Comparison of ENCODE assay signal across 33 cellular contexts in genomic region chr1:36027766-36028165, GRCh38. TPM values are rescaled to one million over a fixed set of nuclear protein-coding genes. Genes with fewer than 3 reads are reported as not detected.
"Had no signal": no experiment of that assay in that cellular context is flagged by ENCODE, and none has a peak within 500 bp of the region (broad histone marks: within the 10 kb centered on the region; RNA-seq: fewer than 3 reads in every experiment).

No MANE protein-coding gene starts in this region.

- H3K9me3 Mint-ChIP-seq: activated CD4-positive, alpha-beta T cell treated with anti-CD3 and anti-CD28 coated beads, Interleukin-2, amount 10 ng/mL, durations not matched to agents 24 days and 14 days; central memory CD8-positive, alpha-beta T cell; dendritic cell treated with granulocyte-macrophage colony-stimulating factor and Interleukin-4, amounts not matched to agents 40 ng/mL and 50 ng/mL, for 4 days had no signal

- DNase-seq: activated CD4-positive, alpha-beta memory T cell treated with anti-CD3 and anti-CD28 coated beads for 36 hours; activated CD4-positive, alpha-beta T cell treated with anti-CD3 and anti-CD28 coated beads for 36 hours; activated CD4-positive, alpha-beta T cell treated with anti-CD3 and anti-CD28 coated beads, Interleukin-2, amount 10 ng/mL, durations not matched to agents 24 days and 14 days; activated CD4-positive, CD25-positive, alpha-beta regulatory T cell; activated CD4-positive, CD25-positive, alpha-beta regulatory T cell treated with anti-CD3 and anti-CD28 coated beads, Interleukin-2, amount 50 U/mL, for 72 hours; activated CD8-positive, alpha-beta memory T cell treated with anti-CD3 and anti-CD28 coated beads, Interleukin-2, amount 10 ng/mL, durations not matched to agents 7 days and 5 days; activated CD8-positive, alpha-beta memory T cell treated with anti-CD3 and anti-CD28 coated beads, Interleukin-2, amount 50 U/mL, for 4 hours; activated CD8-positive, alpha-beta T cell treated with anti-CD3 and anti-CD28 coated beads, Interleukin-2, amount 10 ng/mL, durations not matched to agents 7 days and 5 days; activated gamma-delta T cell; activated naive CD4-positive, alpha-beta T cell; activated naive CD4-positive, alpha-beta T cell treated with anti-CD3 and anti-CD28 coated beads, Interleukin-2, amount 10 ng/mL, durations not matched to agents 7 days and 5 days; activated naive CD8-positive, alpha-beta T cell treated with anti-CD3 and anti-CD28 coated beads, Interleukin-2, amount 10 ng/mL, durations not matched to agents 7 days and 5 days; activated T-cell treated with anti-CD3 and anti-CD28 coated beads, Interleukin-2, amount 50 U/mL, for 1 hour; activated T-cell treated with anti-CD3 and anti-CD28 coated beads, Interleukin-2, amount 50 U/mL, for 72 hours; dorsolateral prefrontal cortex; effector memory CD4-positive, alpha-beta T cell; endodermal cell; erythroblast; esophagus squamous epithelium; foreskin melanocyte; heart right ventricle; T-helper 2 cell had no signal

- H3K4me3 ChIP-seq: ascending aorta, breast epithelium, coronary artery, dorsolateral prefrontal cortex, esophagus squamous epithelium, gastroesophageal sphincter, heart right ventricle had no signal

- ATAC-seq: activated CD4-positive, alpha-beta T cell treated with anti-CD3 and anti-CD28 coated beads for 36 hours; activated CD8-positive, alpha-beta memory T cell treated with anti-CD3 and anti-CD28 coated beads, Interleukin-2, amount 10 ng/mL, durations not matched to agents 7 days and 5 days; activated CD8-positive, alpha-beta T cell treated with anti-CD3 and anti-CD28 coated beads, Interleukin-2, amount 10 ng/mL, durations not matched to agents 7 days and 5 days; activated naive CD4-positive, alpha-beta T cell treated with anti-CD3 and anti-CD28 coated beads, Interleukin-2, amount 50 U/mL, for 72 hours; activated T-cell treated with anti-CD3 and anti-CD28 coated beads, Interleukin-2, amount 50 U/mL, for 72 hours; gastroesophageal sphincter; heart right ventricle had no signal

- H3K27ac Mint-ChIP-seq: activated CD4-positive, alpha-beta memory T cell treated with anti-CD3 and anti-CD28 coated beads for 36 hours; activated CD4-positive, alpha-beta T cell treated with anti-CD3 and anti-CD28 coated beads for 36 hours; activated CD4-positive, alpha-beta T cell treated with anti-CD3 and anti-CD28 coated beads, Interleukin-2, amount 10 ng/mL, durations not matched to agents 24 days and 14 days; activated CD8-positive, alpha-beta memory T cell treated with anti-CD3 and anti-CD28 coated beads, Interleukin-2, amount 10 ng/mL, durations not matched to agents 7 days and 5 days; activated CD8-positive, alpha-beta T cell treated with anti-CD3 and anti-CD28 coated beads, Interleukin-2, amount 10 ng/mL, durations not matched to agents 7 days and 5 days; activated naive CD4-positive, alpha-beta T cell treated with anti-CD3 and anti-CD28 coated beads, Interleukin-2, amount 10 ng/mL, durations not matched to agents 7 days and 5 days; activated naive CD4-positive, alpha-beta T cell treated with anti-CD3 and anti-CD28 coated beads, Interleukin-2, amount 50 U/mL, for 72 hours; activated naive CD8-positive, alpha-beta T cell treated with anti-CD3 and anti-CD28 coated beads, Interleukin-2, amount 10 ng/mL, durations not matched to agents 7 days and 5 days; activated T-cell treated with anti-CD3 and anti-CD28 coated beads, Interleukin-2, amount 50 U/mL, for 72 hours; brain; dendritic cell treated with granulocyte-macrophage colony-stimulating factor and Interleukin-4, amounts not matched to agents 40 ng/mL and 50 ng/mL, for 4 days; endodermal cell had no signal

- H3K9me3 ChIP-seq: ascending aorta, breast epithelium, esophagus squamous epithelium had no signal

- H3K27ac ChIP-seq: ascending aorta, breast epithelium, coronary artery, dorsolateral prefrontal cortex, esophagus squamous epithelium, gastroesophageal sphincter, heart right ventricle had no signal

- H3K4me1 Mint-ChIP-seq: brain; central memory CD8-positive, alpha-beta T cell; endodermal cell had no signal

- H3K36me3 ChIP-seq: breast epithelium had no signal

- H3K4me1 ChIP-seq: ascending aorta, breast epithelium, heart right ventricle had no signal

- H3K27me3 Mint-ChIP-seq: activated CD4-positive, alpha-beta memory T cell treated with anti-CD3 and anti-CD28 coated beads for 36 hours; activated CD4-positive, alpha-beta T cell treated with anti-CD3 and anti-CD28 coated beads for 36 hours; activated CD4-positive, alpha-beta T cell treated with anti-CD3 and anti-CD28 coated beads, Interleukin-2, amount 10 ng/mL, durations not matched to agents 24 days and 14 days; activated CD8-positive, alpha-beta memory T cell treated with anti-CD3 and anti-CD28 coated beads, Interleukin-2, amount 10 ng/mL, durations not matched to agents 7 days and 5 days; activated naive CD4-positive, alpha-beta T cell treated with anti-CD3 and anti-CD28 coated beads, Interleukin-2, amount 10 ng/mL, durations not matched to agents 7 days and 5 days; activated naive CD8-positive, alpha-beta T cell treated with anti-CD3 and anti-CD28 coated beads, Interleukin-2, amount 10 ng/mL, durations not matched to agents 7 days and 5 days; brain; central memory CD8-positive, alpha-beta T cell; dendritic cell treated with granulocyte-macrophage colony-stimulating factor and Interleukin-4, amounts not matched to agents 40 ng/mL and 50 ng/mL, for 4 days had no signal

- H3K4me3 Mint-ChIP-seq: activated CD4-positive, alpha-beta memory T cell treated with anti-CD3 and anti-CD28 coated beads for 36 hours; activated CD4-positive, alpha-beta T cell treated with anti-CD3 and anti-CD28 coated beads for 36 hours; activated CD4-positive, alpha-beta T cell treated with anti-CD3 and anti-CD28 coated beads, Interleukin-2, amount 10 ng/mL, durations not matched to agents 24 days and 14 days; activated CD8-positive, alpha-beta memory T cell treated with anti-CD3 and anti-CD28 coated beads, Interleukin-2, amount 10 ng/mL, durations not matched to agents 7 days and 5 days; activated CD8-positive, alpha-beta T cell treated with anti-CD3 and anti-CD28 coated beads, Interleukin-2, amount 10 ng/mL, durations not matched to agents 7 days and 5 days; activated naive CD4-positive, alpha-beta T cell treated with anti-CD3 and anti-CD28 coated beads, Interleukin-2, amount 10 ng/mL, durations not matched to agents 7 days and 5 days; activated naive CD8-positive, alpha-beta T cell treated with anti-CD3 and anti-CD28 coated beads, Interleukin-2, amount 10 ng/mL, durations not matched to agents 7 days and 5 days; activated T-cell treated with anti-CD3 and anti-CD28 coated beads, Interleukin-2, amount 50 U/mL, for 72 hours; brain; central memory CD8-positive, alpha-beta T cell; dendritic cell treated with granulocyte-macrophage colony-stimulating factor and Interleukin-4, amounts not matched to agents 40 ng/mL and 50 ng/mL, for 4 days; endodermal cell had no signal

- H3K27me3 ChIP-seq: ascending aorta, breast epithelium, dorsolateral prefrontal cortex, esophagus squamous epithelium, gastroesophageal sphincter, heart right ventricle had no signal

RNA-seq across cellular contexts. Expression of gene TEKT2, which starts 56.1 kb away (rescaled TPM):
- total RNA-seq: activated CD4-positive, alpha-beta memory T cell treated with anti-CD3 and anti-CD28 coated beads for 36 hours; activated CD4-positive, alpha-beta T cell treated with anti-CD3 and anti-CD28 coated beads, Interleukin-2, amount 10 ng/mL, durations not matched to agents 24 days and 14 days; activated CD8-positive, alpha-beta memory T cell treated with anti-CD3 and anti-CD28 coated beads for 36 hours; activated CD8-positive, alpha-beta memory T cell treated with anti-CD3 and anti-CD28 coated beads, Interleukin-2, amount 10 ng/mL, durations not matched to agents 7 days and 5 days; activated CD8-positive, alpha-beta T cell treated with anti-CD3 and anti-CD28 coated beads, Interleukin-2, amount 10 ng/mL, durations not matched to agents 7 days and 5 days; activated naive CD8-positive, alpha-beta T cell treated with anti-CD3 and anti-CD28 coated beads, Interleukin-2, amount 10 ng/mL, durations not matched to agents 7 days and 5 days; ascending aorta; cardiac septum; esophagus squamous epithelium; fibroblast of villous mesenchyme; heart right ventricle had no signal
